ENCODE assay signal across 22 cellular contexts in genomic region chr7:2912684-2913439, GRCh38.
DNase-seq lines count a peak whose midpoint lies in the region; ATAC-seq, FAIRE-seq and TF ChIP-seq lines count a peak whose summit lies in the region.
"Had no signal": no experiment of that assay in that cellular context is flagged by ENCODE, and none has a peak within 500 bp of the region (broad histone marks: within the 10 kb centered on the region; RNA-seq: fewer than 3 reads in every experiment).

No MANE protein-coding gene starts in this region.

- in situ Hi-C loops in K562 (cut with MboI): no loop called here

- H3K4me1 ChIP-seq in K562 (replicated peaks in 1 of 2; ENCODE audit: control insufficient read depth in 2 of 2, insufficient read depth in 2 of 2, low read length in 2 of 2): no peaks in the 10 kb centered on the region; a peak in 2 of 5 replicates
- H3K4me1 ChIP-seq: A549, Caco-2 had no signal

- H3K36me3 ChIP-seq in K562 (ENCODE audit: control insufficient read depth, insufficient read depth, low read length): no peaks in the 10 kb centered on the region

- no peak overlapping the region for H3K4me3 Mint-ChIP-seq in activated naive CD8-positive, alpha-beta T cell treated with anti-CD3 and anti-CD28 coated beads, Interleukin-2, amount 10 ng/mL, durations not matched to agents 7 days and 5 days
- H3K4me3 Mint-ChIP-seq in activated naive CD8-positive, alpha-beta T cell treated with anti-CD3 and anti-CD28 coated beads, Interleukin-2, amount 50 U/mL, for 24 hours: no peak overlapping the region
- no peak overlapping the region for H3K4me3 Mint-ChIP-seq in stimulated activated naive B cell treated with anti-CD40 and anti-IgM and Interleukin-4, amounts not matched to agents 10 μg/mL and 1 μg/mL and 100 μg/mL, for 72 hours
- H3K4me3 Mint-ChIP-seq: CD4-positive, CD25-positive, alpha-beta regulatory T cell; CD8-positive, alpha-beta T cell had no signal

- DNase-seq in activated naive CD8-positive, alpha-beta T cell treated with anti-CD3 and anti-CD28 coated beads, Interleukin-2, amount 10 ng/mL, durations not matched to agents 7 days and 5 days: no peak
- DNase-seq in activated naive CD8-positive, alpha-beta T cell treated with anti-CD3 and anti-CD28 coated beads, Interleukin-2, amount 50 U/mL, for 24 hours: no peak
- DNase-seq in K562 (ENCODE audit: extremely low read depth in 1 of 4, low spot score in 3 of 4) (no peak), OCI-M1 (lab: John Stamatoyannopoulos, UW) (no peak)
- no peak for DNase-seq in stimulated activated naive B cell treated with anti-CD40 and anti-IgM and Interleukin-4, amounts not matched to agents 10 μg/mL and 1 μg/mL and 100 μg/mL, for 72 hours
- DNase-seq: 8988T; ACHN; Caco-2; CD4-positive, CD25-positive, alpha-beta regulatory T cell; CD8-positive, alpha-beta T cell; DMS153; DND-41; GM23248; H7; HCEC 1CT had no signal

- no TSS peak for BruUV-seq in K562 (replicated peaks; lab: Mats Ljungman, UMichigan)

- no peaks in the 10 kb centered on the region for H3K79me2 ChIP-seq in K562 (ENCODE audit: control insufficient read depth, insufficient read depth, low read length)

- no peaks in the 10 kb centered on the region for H4K20me1 ChIP-seq in K562 (replicated peaks; ENCODE audit: control insufficient read depth, insufficient read depth, low read length)

- H3K27ac ChIP-seq in K562 (ENCODE audit: extremely low read depth, low read depth, low read length): no peak overlapping the region
- H3K27ac ChIP-seq: A549, C4-2B, GM23248 had no signal

- H3K27ac Mint-ChIP-seq in activated naive CD8-positive, alpha-beta T cell treated with anti-CD3 and anti-CD28 coated beads, Interleukin-2, amount 10 ng/mL, durations not matched to agents 7 days and 5 days: peak overlapping the region; percentile 45
- H3K27ac Mint-ChIP-seq in activated naive CD8-positive, alpha-beta T cell treated with anti-CD3 and anti-CD28 coated beads, Interleukin-2, amount 50 U/mL, for 24 hours: no peak overlapping the region
- H3K27ac Mint-ChIP-seq in stimulated activated naive B cell treated with anti-CD40 and anti-IgM and Interleukin-4, amounts not matched to agents 10 μg/mL and 1 μg/mL and 100 μg/mL, for 72 hours: peak overlapping the region; percentile 14
- H3K27ac Mint-ChIP-seq: CD4-positive, CD25-positive, alpha-beta regulatory T cell; CD8-positive, alpha-beta T cell had no signal

- no peaks in the 10 kb centered on the region for H3K9me3 Mint-ChIP-seq in activated naive CD8-positive, alpha-beta T cell treated with anti-CD3 and anti-CD28 coated beads, Interleukin-2, amount 10 ng/mL, durations not matched to agents 7 days and 5 days
- H3K9me3 Mint-ChIP-seq in activated naive CD8-positive, alpha-beta T cell treated with anti-CD3 and anti-CD28 coated beads, Interleukin-2, amount 50 U/mL, for 24 hours: no peaks in the 10 kb centered on the region
- no peaks in the 10 kb centered on the region for H3K9me3 Mint-ChIP-seq in stimulated activated naive B cell treated with anti-CD40 and anti-IgM and Interleukin-4, amounts not matched to agents 10 μg/mL and 1 μg/mL and 100 μg/mL, for 72 hours
- H3K9me3 Mint-ChIP-seq: CD4-positive, CD25-positive, alpha-beta regulatory T cell; CD8-positive, alpha-beta T cell had no signal

- WGBS in K562 (ENCODE audit: insufficient coverage, low coverage, missing lambda C conversion rate): 74% methylated on average over 11 of the region's 16 CpGs

- H3K4me2 ChIP-seq in K562 (ENCODE audit: insufficient read depth, low read length): no peak overlapping the region
- H3K4me2 ChIP-seq: A549 had no signal

- intact Hi-C loops in K562 (cut with micrococcal nuclease): no loop called here

- no peak for TF ChIP-seq POLR2A in K562 (conservative IDR thresholded peaks at IDR 0.05)

- FAIRE-seq in K562 (lab: Jason Lieb, UNC): no peak
- FAIRE-seq: A549, G401.6, GM12892, H1 had no signal

- H2AFZ ChIP-seq in K562 (ENCODE audit: low read depth, low read length): no peak overlapping the region
- H2AFZ ChIP-seq: GM23248 had no signal

- no peak for TF ChIP-seq RAD21 in K562 (CRISPR knock-in tag; conservative IDR thresholded peaks at IDR 0.05 in 1 of 2, IDR thresholded peaks at IDR 0.05 in 1 of 2)

- ATAC-seq in activated naive CD8-positive, alpha-beta T cell treated with anti-CD3 and anti-CD28 coated beads, Interleukin-2, amount 10 ng/mL, durations not matched to agents 7 days and 5 days (ENCODE audit: low read depth): no peak
- ATAC-seq in activated naive CD8-positive, alpha-beta T cell treated with anti-CD3 and anti-CD28 coated beads, Interleukin-2, amount 50 U/mL, for 24 hours: no peak
- ATAC-seq in K562 (no peak), HG02588 (IDR thresholded peaks at IDR 0.05; ENCODE audit: unreplicated experiment) (no peak), GM21619 (IDR thresholded peaks at IDR 0.05; ENCODE audit: unreplicated experiment) (no peak)
- no peak for ATAC-seq in stimulated activated naive B cell treated with anti-CD40 and anti-IgM and Interleukin-4, amounts not matched to agents 10 μg/mL and 1 μg/mL and 100 μg/mL, for 72 hours (replicated peaks)
- ATAC-seq: A549; CD8-positive, alpha-beta T cell had no signal

- no peaks in the 10 kb centered on the region for H3K4me1 Mint-ChIP-seq in activated naive CD8-positive, alpha-beta T cell treated with anti-CD3 and anti-CD28 coated beads, Interleukin-2, amount 10 ng/mL, durations not matched to agents 7 days and 5 days
- H3K4me1 Mint-ChIP-seq in activated naive CD8-positive, alpha-beta T cell treated with anti-CD3 and anti-CD28 coated beads, Interleukin-2, amount 50 U/mL, for 24 hours: no peaks in the 10 kb centered on the region
- H3K4me1 Mint-ChIP-seq in stimulated activated naive B cell treated with anti-CD40 and anti-IgM and Interleukin-4, amounts not matched to agents 10 μg/mL and 1 μg/mL and 100 μg/mL, for 72 hours: peaks cover 13 to 28% of the 10 kb centered on the region in 2 donors

- H3K9me1 ChIP-seq in K562 (ENCODE audit: control insufficient read depth, insufficient read depth, low read length): no peaks in the 10 kb centered on the region

- no peaks in the 10 kb centered on the region for H3K27me3 ChIP-seq in K562 (ENCODE audit: control insufficient read depth in 2 of 2, insufficient read depth in 2 of 2, low read length in 2 of 2)

- H3K36me3 Mint-ChIP-seq in activated naive CD8-positive, alpha-beta T cell treated with anti-CD3 and anti-CD28 coated beads, Interleukin-2, amount 10 ng/mL, durations not matched to agents 7 days and 5 days: peaks cover 35% of the 10 kb centered on the region
- peaks cover 31% of the 10 kb centered on the region for H3K36me3 Mint-ChIP-seq in activated naive CD8-positive, alpha-beta T cell treated with anti-CD3 and anti-CD28 coated beads, Interleukin-2, amount 50 U/mL, for 24 hours (ENCODE audit: low read depth)
- H3K36me3 Mint-ChIP-seq in stimulated activated naive B cell treated with anti-CD40 and anti-IgM and Interleukin-4, amounts not matched to agents 10 μg/mL and 1 μg/mL and 100 μg/mL, for 72 hours: peaks cover 51 to 65% of the 10 kb centered on the region in 2 donors

- POLR2A ChIA-PET in activated naive CD8-positive, alpha-beta T cell treated with anti-CD3 and anti-CD28 coated beads, Interleukin-2, amount 10 ng/mL, durations not matched to agents 7 days and 5 days (lab: Charles Lee): no interaction called here
- POLR2A ChIA-PET in K562 (lab: Yijun Ruan, JAX): no interaction called here

- no peak overlapping the region for H3K4me3 ChIP-seq in K562
- H3K4me3 ChIP-seq: A549, GM23248 had no signal

- CTCF ChIA-PET in K562 (lab: Yijun Ruan, JAX; ENCODE audit: low intra/inter-chr PET ratio): no interaction called here

- no peaks in the 10 kb centered on the region for H3K9me3 ChIP-seq in K562 (replicated peaks; ENCODE audit: control insufficient read depth, insufficient read depth, low read depth, low read length)
- H3K9me3 ChIP-seq: A549, Caco-2 had no signal

- no peak overlapping the region for H3K9ac ChIP-seq in K562 (ENCODE audit: insufficient read depth in 1 of 2, low read depth in 2 of 2, low read length in 2 of 2)
- H3K9ac ChIP-seq: GM23248 had no signal

- no peaks in the 10 kb centered on the region for H3K27me3 Mint-ChIP-seq in activated naive CD8-positive, alpha-beta T cell treated with anti-CD3 and anti-CD28 coated beads, Interleukin-2, amount 10 ng/mL, durations not matched to agents 7 days and 5 days
- no peaks in the 10 kb centered on the region for H3K27me3 Mint-ChIP-seq in activated naive CD8-positive, alpha-beta T cell treated with anti-CD3 and anti-CD28 coated beads, Interleukin-2, amount 50 U/mL, for 24 hours
- H3K27me3 Mint-ChIP-seq in stimulated activated naive B cell treated with anti-CD40 and anti-IgM and Interleukin-4, amounts not matched to agents 10 μg/mL and 1 μg/mL and 100 μg/mL, for 72 hours: no peaks in the 10 kb centered on the region
- H3K27me3 Mint-ChIP-seq: CD4-positive, CD25-positive, alpha-beta regulatory T cell had no signal

- no peak for TF ChIP-seq EP300 in K562 (IDR thresholded peaks at IDR 0.05; ENCODE audit: low read length)

- no peak for TF ChIP-seq CTCF in K562 (IDR thresholded peaks at IDR 0.05 in 2 of 3, conservative IDR thresholded peaks at IDR 0.05 in 1 of 3; ENCODE audit: insufficient read depth in 2 of 3, low read depth in 1 of 3, low read length in 3 of 3)

TF ChIP-seq in K562, 482 proteins besides CTCF, POLR2A, EP300 and RAD21 (continues in another document):
- TF ChIP-seq EGR1 (conservative IDR thresholded peaks at IDR 0.05) (peak; percentile 74), NRF1 (conservative IDR thresholded peaks at IDR 0.05 in 1 of 2, IDR thresholded peaks at IDR 0.05 in 1 of 2) (no peak), SMC3 (conservative IDR thresholded peaks at IDR 0.05; ENCODE audit: insufficient read depth, low read depth, low read length) (no peak), ARNT (IDR thresholded peaks at IDR 0.05) (no peak), KDM1A (IDR thresholded peaks at IDR 0.05) (0 out of 4 replicates have a peak, but pooled peaks of 1 of the 2 experiments have one; percentile 15), E2F1 (CRISPR knock-in tag; IDR thresholded peaks at IDR 0.05) (no peak)
